In the genomic region with DNA sequence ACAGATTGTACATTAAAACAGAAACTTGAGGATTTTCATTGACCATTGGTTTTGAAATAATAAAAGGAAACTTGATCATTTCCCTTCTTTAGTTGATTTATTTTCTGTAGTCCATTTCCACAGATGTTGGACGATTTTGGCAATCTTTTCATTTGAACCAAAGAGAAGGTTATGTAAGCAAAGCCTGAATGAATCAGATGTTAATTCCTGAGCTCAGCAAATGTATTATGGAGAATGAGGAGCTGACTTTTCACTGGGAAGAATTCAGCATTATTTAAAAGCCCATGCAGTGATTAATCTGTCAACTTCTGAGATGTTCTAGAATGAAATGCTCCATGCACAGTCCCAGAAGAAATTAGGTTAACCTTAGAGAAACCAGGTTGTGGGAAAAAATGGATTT, we compare ENCODE assay signal across 17 cellular contexts. TPM values are rescaled to one million over a fixed set of nuclear protein-coding genes. Genes with fewer than 3 reads are reported as not detected.
DNase-seq lines count a peak whose midpoint lies in the region; ATAC-seq and TF ChIP-seq lines count a peak whose summit lies in the region.
"Had no signal": no experiment of that assay in that cellular context is flagged by ENCODE, and none has a peak within 500 bp of the region (broad histone marks: within the 10 kb centered on the region; RNA-seq: fewer than 3 reads in every experiment).

No MANE protein-coding gene starts in this region.

- no peaks in the 10 kb centered on the region for H3K4me1 Mint-ChIP-seq in activated naive CD8-positive, alpha-beta T cell treated with anti-CD3 and anti-CD28 coated beads for 36 hours

- H3K27me3 Mint-ChIP-seq in activated naive CD8-positive, alpha-beta T cell treated with anti-CD3 and anti-CD28 coated beads for 36 hours = peaks cover 53% of the 10 kb centered on the region

- H3K9ac ChIP-seq in GM23248 = no peak overlapping the region
- H3K9ac ChIP-seq: BLaER1 treated with 17β-estradiol and CSF1 and Interleukin-3, amounts not matched to agents 10 nM and 100 nM had no signal

- H3F3A ChIP-seq in GM23248 (ENCODE audit: insufficient read depth) = no peaks in the 10 kb centered on the region

- no peaks in the 10 kb centered on the region for H3K79me2 ChIP-seq in GM23248 (ENCODE audit: insufficient read depth)

- H3K9me2 ChIP-seq in GM23248 (ENCODE audit: insufficient read depth) = no peaks in the 10 kb centered on the region

- DNase-seq in GM23248 = peak; percentile 36
- peak; percentile 43 for DNase-seq in choroid plexus epithelial cell (ENCODE audit: low read depth)
- DNase-seq in fibroblast of pulmonary artery (ENCODE audit: low read depth) = peak; percentile 13
- DNase-seq in myocyte (ENCODE audit: low read depth) = peak; percentile 25
- no peak for DNase-seq in NCI-H1417 (lab: John Stamatoyannopoulos, UW)
- no peak for DNase-seq in activated naive CD8-positive, alpha-beta T cell treated with anti-CD3 and anti-CD28 coated beads for 36 hours
- no peak for DNase-seq in ureter (ENCODE audit: low spot score)
- DNase-seq: 8988T, HFFc6, KG1, MG63, NCI-H1092 treated with DMSO at 0.1 percent for 48 hours, NCI-H1694 treated with DMSO at 0.1 percent for 48 hours, NCI-H2171 treated with DMSO at 0.1 percent for 48 hours, NCI-H510A had no signal

- H3K4me1 ChIP-seq in GM23248 (ENCODE audit: insufficient read depth) = no peaks in the 10 kb centered on the region
- H3K4me1 ChIP-seq: BLaER1 treated with 17β-estradiol and CSF1 and Interleukin-3, amounts not matched to agents 10 nM and 100 nM had no signal

- H3K27ac Mint-ChIP-seq in activated naive CD8-positive, alpha-beta T cell treated with anti-CD3 and anti-CD28 coated beads for 36 hours = no peak overlapping the region
- H3K27ac Mint-ChIP-seq: HFFc6 had no signal

- H3K27me3 ChIP-seq in GM23248 (replicated peaks; ENCODE audit: insufficient read depth) = no peaks in the 10 kb centered on the region
- H3K27me3 ChIP-seq: BLaER1 treated with 17β-estradiol and CSF1 and Interleukin-3, amounts not matched to agents 10 nM and 100 nM had no signal

- H3K4me3 ChIP-seq in GM23248 = no peak overlapping the region
- H3K4me3 ChIP-seq in choroid plexus epithelial cell (ENCODE audit: low read depth, low read length) = no peak overlapping the region
- H3K4me3 ChIP-seq in fibroblast of pulmonary artery (replicated peaks; ENCODE audit: low read depth, low read length) = no peak overlapping the region
- H3K4me3 ChIP-seq: BLaER1 treated with 17β-estradiol and CSF1 and Interleukin-3, amounts not matched to agents 10 nM and 100 nM; MG63 had no signal

- no peaks in the 10 kb centered on the region for H4K20me1 ChIP-seq in GM23248 (ENCODE audit: insufficient read depth)
- H4K20me1 ChIP-seq: BLaER1 treated with 17β-estradiol and CSF1 and Interleukin-3, amounts not matched to agents 10 nM and 100 nM had no signal

- in situ Hi-C loops in GM23248 (cut with MboI) = no loop called here

- WGBS in GM23248 (ENCODE audit: low coverage in 1 of 2, low lambda C conversion rate in 2 of 2, missing lambda C conversion rate in 2 of 2), 2 experiments = 3 to 8% methylated on average over 1 of the region's 1 CpG

- H3K27ac ChIP-seq in GM23248 = no peak overlapping the region
- H3K27ac ChIP-seq: BLaER1 treated with 17β-estradiol and CSF1 and Interleukin-3, amounts not matched to agents 10 nM and 100 nM had no signal

- no peak overlapping the region for H3K4me3 Mint-ChIP-seq in activated naive CD8-positive, alpha-beta T cell treated with anti-CD3 and anti-CD28 coated beads for 36 hours
- H3K4me3 Mint-ChIP-seq: HFFc6 had no signal

- no peaks in the 10 kb centered on the region for H3K36me3 ChIP-seq in GM23248 (ENCODE audit: low read depth)
- H3K36me3 ChIP-seq: BLaER1 treated with 17β-estradiol and CSF1 and Interleukin-3, amounts not matched to agents 10 nM and 100 nM; MG63 had no signal

- H3K9me3 Mint-ChIP-seq in activated naive CD8-positive, alpha-beta T cell treated with anti-CD3 and anti-CD28 coated beads for 36 hours = no peaks in the 10 kb centered on the region
- H3K9me3 Mint-ChIP-seq: HFFc6 had no signal

- no peaks in the 10 kb centered on the region for H3K9me3 ChIP-seq in GM23248 (ENCODE audit: low read depth)
- H3K9me3 ChIP-seq: BLaER1 treated with 17β-estradiol and CSF1 and Interleukin-3, amounts not matched to agents 10 nM and 100 nM; MG63 had no signal

- no peak overlapping the region for H2AFZ ChIP-seq in GM23248

- no peak for ATAC-seq in GM19351 (IDR thresholded peaks at IDR 0.05; ENCODE audit: unreplicated experiment)

- H3K4me2 ChIP-seq in GM23248 (ENCODE audit: unreplicated experiment) = no peak overlapping the region
- H3K4me2 ChIP-seq: BLaER1 treated with 17β-estradiol and CSF1 and Interleukin-3, amounts not matched to agents 10 nM and 100 nM had no signal

- TF ChIP-seq CTCF in choroid plexus epithelial cell (conservative IDR thresholded peaks at IDR 0.05; ENCODE audit: low read depth, low read length) (no peak), fibroblast of pulmonary artery (IDR thresholded peaks at IDR 0.05; ENCODE audit: low read length, missing control alignments) (no peak)

- H3K36me3 Mint-ChIP-seq in activated naive CD8-positive, alpha-beta T cell treated with anti-CD3 and anti-CD28 coated beads for 36 hours = no peaks in the 10 kb centered on the region

RNA-seq across cellular contexts. Expression of a gene that starts 29.0 kb away (rescaled TPM):
- 0.76 TPM in 1 of 2 replicates, not detected in the other for total RNA-seq in GM23248 (2014; rRNA removed; shearing (Covaris generic))
- polyA plus RNA-seq in GM23248 (2016; fragmentation: Nextera tagmentation; extraction: Ambion mirVana) = 0.32 and 0.51 TPM in 2 replicates
- total RNA-seq in myocyte = 3.5 and 9.3 TPM in 2 replicates
- 4.1 TPM for polyA plus RNA-seq in myocyte (2012)
- total RNA-seq in activated naive CD8-positive, alpha-beta T cell treated with anti-CD3 and anti-CD28 coated beads for 36 hours = not detected
- 0.39 TPM for total RNA-seq in ureter

RNA-seq across cellular contexts. Expression of a gene that starts 54.4 kb away (rescaled TPM):
- total RNA-seq in GM23248 (2014; rRNA removed; shearing (Covaris generic)) = 10.7 and 14.0 TPM in 2 replicates
- polyA plus RNA-seq in GM23248 (2016; fragmentation: Nextera tagmentation; extraction: Ambion mirVana) = 6.6 and 6.8 TPM in 2 replicates
- 4.9 and 7.1 TPM in 2 replicates for total RNA-seq in myocyte
- 4.2 TPM for polyA plus RNA-seq in myocyte (2012)
- 10 to 100 TPM; 18.6 to 19.8 TPM for total RNA-seq in activated naive CD8-positive, alpha-beta T cell treated with anti-CD3 and anti-CD28 coated beads for 36 hours
- 13.1 TPM for total RNA-seq in ureter

Comparison
In these comparisons a context has a peak if more than half of its experiments do, and no peak if none do; other contexts are left out.
1. DNase-seq: peak in GM23248 (single experiment), choroid plexus epithelial cell (single experiment), fibroblast of pulmonary artery (single experiment) and myocyte (single experiment); none in NCI-H1417 (0 of 3), activated naive CD8-positive, alpha-beta T cell treated with anti-CD3 and anti-CD28 coated beads for 36 hours (single experiment) and ureter (single experiment).